In genomic region chr7:32078824-32079223, GRCh38 we compare ENCODE assay signal across 18 cellular contexts. TPM values are rescaled to one million over a fixed set of nuclear protein-coding genes. Genes with fewer than 3 reads are reported as not detected.
DNase-seq lines count a peak whose midpoint lies in the region; ATAC-seq and TF ChIP-seq lines count a peak whose summit lies in the region.
"Had no signal": no experiment of that assay in that cellular context is flagged by ENCODE, and none has a peak within 500 bp of the region (broad histone marks: within the 10 kb centered on the region; RNA-seq: fewer than 3 reads in every experiment).

No MANE protein-coding gene starts in this region.

- no peak for TF ChIP-seq POLR2A in heart left ventricle (IDR thresholded peaks at IDR 0.05)
- TF ChIP-seq POLR2A in GM18505 (IDR thresholded peaks at IDR 0.05; ENCODE audit: borderline replicate concordance, extremely low read depth, insufficient read depth, insufficient read length) = no peak

- H3K4me1 ChIP-seq in heart left ventricle (peaks cover 0 to 50% (median 17%) of the 10 kb centered on the region in 12 donors), right atrium auricular region (peaks cover 0 to 23% of the 10 kb centered on the region in 2 donors), left ventricle myocardium inferior (peaks cover 68% of the 10 kb centered on the region)
- H3K4me1 ChIP-seq: BE2C, Caco-2 had no signal

- ATAC-seq in heart left ventricle = no peak
- no peak for ATAC-seq in Right ventricle myocardium superior (ENCODE audit: poor library complexity)
- no peak for ATAC-seq in HG03565 (IDR thresholded peaks at IDR 0.05; ENCODE audit: unreplicated experiment)
- no peak for ATAC-seq in GM18505 (IDR thresholded peaks at IDR 0.05; ENCODE audit: unreplicated experiment)
- ATAC-seq: CD8-positive, alpha-beta T cell had no signal

- H3K4me3 ChIP-seq in heart left ventricle (no peak overlapping the region), right atrium auricular region (no peak overlapping the region), left ventricle myocardium inferior (no peak overlapping the region)
- H3K4me3 ChIP-seq: BLaER1 had no signal

- no peaks in the 10 kb centered on the region for H3K9me3 ChIP-seq in heart left ventricle
- no peaks in the 10 kb centered on the region for H3K9me3 ChIP-seq in right atrium auricular region
- no peaks in the 10 kb centered on the region for H3K9me3 ChIP-seq in left ventricle myocardium inferior (replicated peaks)
- H3K9me3 ChIP-seq: BE2C, Caco-2 had no signal

- peak overlapping the region in 9 of 12 donors; percentile 56 to 91 (median 76) for H3K27ac ChIP-seq in heart left ventricle
- peak overlapping the region in 1 of 2 donors; percentile 60 for H3K27ac ChIP-seq in right atrium auricular region
- H3K27ac ChIP-seq in left ventricle myocardium inferior (replicated peaks) = peak overlapping the region; percentile 85
- H3K27ac ChIP-seq: BLaER1 had no signal

- DNase-seq in heart left ventricle (no peak), right atrium auricular region (ENCODE audit: low spot score) (no peak), left ventricle myocardium inferior (no peak), Right ventricle myocardium superior (no peak), NCI-H526 treated with DMSO at 0.1 percent for 48 hours (lab: John Stamatoyannopoulos, UW) (peak; percentile 8)
- DNase-seq: 8988T; ACHN; BE2C; Caco-2; Calu3; CD4-positive, alpha-beta T cell; CD8-positive, alpha-beta T cell; DMS79 treated with DMSO at 0.1 percent for 48 hours; GF-D8 had no signal

- WGBS in heart left ventricle, 4 donors = 55 to 67% (median 59%) methylated on average over 2 of the region's 2 CpGs

- H3K27me3 ChIP-seq in heart left ventricle = no peaks in the 10 kb centered on the region
- H3K27me3 ChIP-seq in right atrium auricular region = no peaks in the 10 kb centered on the region
- H3K27me3 ChIP-seq in left ventricle myocardium inferior (ENCODE audit: low read depth) = no peaks in the 10 kb centered on the region
- H3K27me3 ChIP-seq: BE2C, BLaER1 had no signal

- intact Hi-C loops in heart left ventricle (cut with DNase I) = loop anchor here in 2 of 10 donors (5.0 to 10.0 kb wide), 2 partner anchors 73 to 76 kb away; no protein-coding TSS in a partner anchor
- intact Hi-C loops in left ventricle myocardium inferior (cut with micrococcal nuclease) = no loop called here
- intact Hi-C loops in Right ventricle myocardium superior (cut with DNase I) = no loop called here

- no peaks in the 10 kb centered on the region for H3K36me3 ChIP-seq in heart left ventricle
- H3K36me3 ChIP-seq in right atrium auricular region = no peaks in the 10 kb centered on the region
- no peaks in the 10 kb centered on the region for H3K36me3 ChIP-seq in left ventricle myocardium inferior
- H3K36me3 ChIP-seq: BE2C, BLaER1 had no signal

- no peak for TF ChIP-seq CTCF in heart left ventricle (IDR thresholded peaks at IDR 0.05)
- no peak for TF ChIP-seq CTCF in right atrium auricular region (IDR thresholded peaks at IDR 0.05)
- no peak for TF ChIP-seq CTCF in left ventricle myocardium inferior (IDR thresholded peaks at IDR 0.05; ENCODE audit: borderline replicate concordance)

RNA-seq across cellular contexts. Expression of gene PDE1C, which starts 8.6 kb away (rescaled TPM):
- 100 to 1,000 TPM in 8 of 9 donors, 10 to 100 TPM in 1; 63.7 to 307 (median 143) TPM for total RNA-seq in heart left ventricle
- polyA plus RNA-seq in heart left ventricle = 10 to 100 TPM; 35.3 to 42.9 TPM
- 10 to 100 TPM; 35.7 to 47.8 TPM for total RNA-seq in right atrium auricular region
- total RNA-seq in left ventricle myocardium inferior = 207 TPM
- total RNA-seq in Right ventricle myocardium superior = 181 TPM
- total RNA-seq: A673; Caco-2; CD4-positive, alpha-beta T cell; CD8-positive, alpha-beta T cell had no signal
